In the genomic region with DNA sequence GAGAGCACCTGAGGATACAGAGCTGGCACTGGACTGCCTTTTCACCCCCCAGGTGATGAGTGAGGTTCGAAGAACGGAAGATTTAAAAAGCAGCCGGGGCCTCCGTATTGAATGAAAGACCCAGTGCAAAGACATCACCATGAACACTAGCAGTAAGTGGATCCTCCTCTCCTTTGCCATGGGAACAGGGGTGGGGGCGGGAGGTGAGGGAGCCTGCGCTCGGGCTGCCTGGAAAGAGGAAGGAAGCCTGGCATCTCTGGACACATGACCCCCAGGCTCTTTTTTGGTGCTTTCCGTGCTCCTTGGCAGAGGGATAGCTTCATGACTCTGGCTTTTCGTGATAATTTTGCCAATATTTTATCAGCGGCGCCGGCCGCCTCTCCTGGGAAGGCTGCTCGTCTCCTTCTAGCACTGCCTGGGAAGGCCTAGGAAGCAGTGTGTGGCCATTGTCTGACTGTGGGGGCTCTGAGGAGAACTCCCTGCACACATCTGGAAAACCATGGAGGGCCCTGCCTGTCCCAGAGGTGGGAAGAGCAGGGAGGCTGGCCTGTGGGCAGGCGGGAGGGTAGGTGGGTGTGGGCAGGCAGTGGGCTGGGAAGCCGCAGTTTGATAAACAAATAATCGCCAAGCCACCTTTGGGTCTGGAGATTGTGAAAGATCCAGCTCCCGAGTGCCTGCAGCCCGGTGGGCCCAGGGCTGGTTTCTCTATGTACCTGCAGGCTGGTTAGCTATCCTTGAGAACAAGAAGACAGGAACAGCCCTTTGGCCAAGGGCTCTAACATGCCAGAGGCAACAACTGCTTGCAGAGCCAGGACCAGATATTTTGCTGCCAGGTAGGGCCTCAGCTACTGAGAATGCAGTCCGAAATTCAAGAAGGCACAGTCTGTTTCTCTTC, we compare ENCODE assay signal across 8 cellular contexts. TPM values are rescaled to one million over a fixed set of nuclear protein-coding genes. Genes with fewer than 3 reads are reported as not detected.
DNase-seq lines count a peak whose midpoint lies in the region; TF ChIP-seq lines count a peak whose summit lies in the region.

No MANE protein-coding gene starts in this region.

- H3K27me3 Mint-ChIP-seq in Caco-2 (ENCODE audit: insufficient read depth, unreplicated experiment): peaks cover 9% of the 10 kb centered on the region

- H3K9me3 ChIP-seq in Caco-2: peaks cover 2% of the 10 kb centered on the region; the same call in 1 of the 2 replicates
- no peaks in the 10 kb centered on the region for H3K9me3 ChIP-seq in colonic mucosa
- H3K9me3 ChIP-seq in tibial nerve: peaks cover 0 to 6% (median 0%) of the 10 kb centered on the region in 4 donors

- 15 to 29% methylated on average over 17 to 19 of the region's 20 CpGs for WGBS in tibial nerve, 2 donors

- H3K4me3 ChIP-seq in Caco-2 (ENCODE audit: low read depth, low read length) (no peak overlapping the region; the same call in 1 of the 2 replicates), colonic mucosa (peak overlapping the region; percentile 69), tibial nerve (peak overlapping the region; percentile 64 to 90 (median 84))

- no peaks in the 10 kb centered on the region for H3K36me3 Mint-ChIP-seq in Caco-2 (ENCODE audit: insufficient read depth, unreplicated experiment)

- intact Hi-C loops in Caco-2 (cut with micrococcal nuclease; ENCODE audit: unreplicated experiment) (loop anchor here (1.0 to 5.0 kb wide), 4 partner anchors 50 to 127 kb away; no protein-coding TSS in a partner anchor), colonic mucosa (cut with DNase I) (loop anchor here (2.0 kb wide), 1 partner anchor 87 kb away; no protein-coding TSS in a partner anchor)

- H3K9me3 Mint-ChIP-seq in Caco-2 (ENCODE audit: unreplicated experiment): no peaks in the 10 kb centered on the region

- H3K27me3 ChIP-seq in Caco-2 (replicated peaks; ENCODE audit: control insufficient read depth, insufficient read depth, low read length) (peaks cover 3% of the 10 kb centered on the region; the same call in 1 of the 2 replicates), colonic mucosa (no peaks in the 10 kb centered on the region), tibial nerve (no peaks in the 10 kb centered on the region)

- DNase-seq in Caco-2: no peak
- DNase-seq in NCI-H187 treated with DMSO at 0.1 percent for 48 hours (lab: John Stamatoyannopoulos, UW): peak; percentile 18
- no peak for DNase-seq in colonic mucosa
- DNase-seq in medulla oblongata (ENCODE audit: extremely low spot score): peak; percentile 57
- peak; percentile 28 to 40 for DNase-seq in tibial nerve (ENCODE audit: low spot score in 2 of 2)
- DNase-seq in erythroblast (lab: John Stamatoyannopoulos, UW): no peak
- no peak for DNase-seq in D341Med (ENCODE audit: low spot score)
- no peak for DNase-seq in central memory CD4-positive, alpha-beta T cell

- H3K9ac ChIP-seq in colonic mucosa (ENCODE audit: low read depth in 2 of 2, low read length in 2 of 2): peak overlapping the region; percentile 27 to 41

- no peak for TF ChIP-seq CTCF in Caco-2 (IDR thresholded peaks at IDR 0.05; ENCODE audit: insufficient read depth in 1 of 2, low read depth in 1 of 2, low read length in 1 of 2, severe bottlenecking in 1 of 2, unreplicated experiment in 1 of 2)
- no peak for TF ChIP-seq CTCF in colonic mucosa (IDR thresholded peaks at IDR 0.05)
- TF ChIP-seq CTCF in tibial nerve (IDR thresholded peaks at IDR 0.05): no peak

- TF ChIP-seq POLR2A in tibial nerve (IDR thresholded peaks at IDR 0.05) (no peak), erythroblast (IDR thresholded peaks at IDR 0.05; ENCODE audit: low read length) (no peak)

- H3K27ac Mint-ChIP-seq in Caco-2 (ENCODE audit: unreplicated experiment): no peak overlapping the region

- H3K27ac ChIP-seq in colonic mucosa (no peak overlapping the region), tibial nerve (peak overlapping the region; percentile 75 to 93 (median 86))

- POLR2A ChIA-PET in Caco-2 (lab: Charles Lee): no interaction called here

- TF ChIP-seq EP300 in tibial nerve (IDR thresholded peaks at IDR 0.05): no peak

- CTCF ChIA-PET in Caco-2 (lab: Charles Lee): interaction anchor here (0.9 to 1.5 kb wide), 5 partner anchors 11 to 215 kb away, joined by 3 to 15 read pairs (median 5); a partner anchor contains a TSS

- H3K4me1 ChIP-seq in Caco-2: no peaks in the 10 kb centered on the region
- H3K4me1 ChIP-seq in colonic mucosa: no peaks in the 10 kb centered on the region
- peaks cover 0 to 33% (median 20%) of the 10 kb centered on the region in 4 donors for H3K4me1 ChIP-seq in tibial nerve

- H3K4me3 Mint-ChIP-seq in Caco-2 (ENCODE audit: unreplicated experiment): peak overlapping the region; percentile 43

- H3K36me3 ChIP-seq in Caco-2 (ENCODE audit: control insufficient read depth, insufficient read depth, low read length): no peaks in the 10 kb centered on the region
- H3K36me3 ChIP-seq in colonic mucosa: no peaks in the 10 kb centered on the region
- no peaks in the 10 kb centered on the region for H3K36me3 ChIP-seq in tibial nerve

- BruUV-seq in Caco-2 (replicated peaks; lab: Mats Ljungman, UMichigan): no TSS peak

- no peaks in the 10 kb centered on the region for H3K4me1 Mint-ChIP-seq in Caco-2 (ENCODE audit: low read depth, unreplicated experiment)

RNA-seq across cellular contexts. Expression of a gene that starts 0.9 kb away (rescaled TPM):
- not detected in 2 replicates for total RNA-seq in Caco-2 (2022)
- total RNA-seq in colonic mucosa: 1 to 10 TPM; 2.3 to 4.1 TPM
- total RNA-seq in tibial nerve: 10 to 100 TPM; 50.3 to 75.3 (median 52.3) TPM

Comparison
In these comparisons a context has a peak if more than half of its experiments do, and no peak if none do; other contexts are left out.
1. DNase-seq: peak in NCI-H187 treated with DMSO at 0.1 percent for 48 hours (single experiment), medulla oblongata (single experiment) and tibial nerve (2 of 2); none in Caco-2 (0 of 2), colonic mucosa (single experiment), erythroblast (0 of 2), D341Med (single experiment) and central memory CD4-positive, alpha-beta T cell (single experiment).
2. RNA of a gene that starts 0.9 kb away (total RNA-seq): 50.3 to 75.3 TPM in tibial nerve; 2.3 to 4.1 TPM in colonic mucosa and not detected in Caco-2; every median in the first group is over 10 times any median in the second.